2 cellular contexts compared by ENCODE assay signal in genomic region chr19:5703819-5704818, GRCh38.
TF ChIP-seq lines count a peak whose summit lies in the region.

No MANE protein-coding gene starts in this region.

TF ChIP-seq in HEK293, 187 proteins besides CTCF, POLR2A, EP300 and RAD21:
- TF ChIP-seq REPIN1 (tag by site-specific recombination; IDR thresholded peaks at IDR 0.05; ENCODE audit: low read depth) (no peak), ZNF211 (tag by site-specific recombination; IDR thresholded peaks at IDR 0.05; ENCODE audit: low read depth) (no peak), PATZ1 (tag by site-specific recombination; IDR thresholded peaks at IDR 0.05) (no peak), ZNF280C (tag by site-specific recombination; IDR thresholded peaks at IDR 0.05) (no peak), ZNF660 (tag by site-specific recombination; IDR thresholded peaks at IDR 0.05) (no peak), ZNF302 (tag by site-specific recombination; IDR thresholded peaks at IDR 0.05; ENCODE audit: low read depth) (no peak), ZNF10 (tag by site-specific recombination; IDR thresholded peaks at IDR 0.05) (no peak), ZSCAN16 (tag by site-specific recombination; IDR thresholded peaks at IDR 0.05) (no peak), GLI2 (tag by site-specific recombination; IDR thresholded peaks at IDR 0.05; ENCODE audit: borderline replicate concordance, low read depth) (no peak), ZBTB48 (tag by site-specific recombination; IDR thresholded peaks at IDR 0.05) (no peak), ZNF280D (tag by site-specific recombination; IDR thresholded peaks at IDR 0.05) (no peak), ZNF169 (tag by site-specific recombination; IDR thresholded peaks at IDR 0.05) (no peak), ZNF239 (tag by site-specific recombination; IDR thresholded peaks at IDR 0.05) (no peak), ZBTB8A (tag by site-specific recombination; IDR thresholded peaks at IDR 0.05) (no peak)

TF ChIP-seq in H1, 55 proteins besides CTCF, POLR2A, EP300 and RAD21:
- no peak for TF ChIP-seq TAF1 (IDR thresholded peaks at IDR 0.05; ENCODE audit: low read depth, low read length)
- TF ChIP-seq CHD1 (IDR thresholded peaks at IDR 0.05; ENCODE audit: low read depth, low read length), result no peak
- TF ChIP-seq CBX5 (IDR thresholded peaks at IDR 0.05; ENCODE audit: low read depth, low read length), result no peak
- TF ChIP-seq MAFK (IDR thresholded peaks at IDR 0.05; ENCODE audit: low read depth, low read length), result no peak
- TF ChIP-seq RNF2 (IDR thresholded peaks at IDR 0.05; ENCODE audit: borderline replicate concordance, low read depth, low read length, missing control alignments, poor library complexity, severe bottlenecking), result no peak
- no peak for TF ChIP-seq NRF1 (IDR thresholded peaks at IDR 0.05; ENCODE audit: low read depth, low read length)
- no peak for TF ChIP-seq USF2 (IDR thresholded peaks at IDR 0.05; ENCODE audit: low read length)
- no peak for TF ChIP-seq TCF12 (IDR thresholded peaks at IDR 0.05; ENCODE audit: low read depth, low read length)
- no peak for TF ChIP-seq POU5F1 (IDR thresholded peaks at IDR 0.05; ENCODE audit: low read depth, low read length)
- TF ChIP-seq BRCA1 (IDR thresholded peaks at IDR 0.05; ENCODE audit: low read depth, low read length), result no peak
- no peak for TF ChIP-seq TBP (IDR thresholded peaks at IDR 0.05; ENCODE audit: low read depth, low read length)
- TF ChIP-seq RXRA (IDR thresholded peaks at IDR 0.05; ENCODE audit: insufficient read depth, low read depth, low read length), result no peak
- TF ChIP-seq EZH2 (IDR thresholded peaks at IDR 0.05; ENCODE audit: low read depth, low read length, severe bottlenecking), result no peak
- no peak for TF ChIP-seq KDM1A (IDR thresholded peaks at IDR 0.05; ENCODE audit: borderline replicate concordance, low read length)
- no peak for TF ChIP-seq SIN3A (conservative IDR thresholded peaks at IDR 0.05 in 1 of 2, IDR thresholded peaks at IDR 0.05 in 1 of 2; ENCODE audit: low read depth in 1 of 2, low read length in 2 of 2)
- no peak for TF ChIP-seq TAF7 (optimal IDR thresholded peaks at IDR 0.05; ENCODE audit: borderline replicate concordance, low read depth, low read length)
- TF ChIP-seq ATF3 (IDR thresholded peaks at IDR 0.05; ENCODE audit: insufficient read depth, low read depth, low read length), result no peak
- TF ChIP-seq SAP30 (IDR thresholded peaks at IDR 0.05; ENCODE audit: insufficient read depth, insufficient replicate concordance, low read length), result no peak
